ENCODE assay signal across 8 cellular contexts in genomic region chr7:5665106-5666025, GRCh38.
A peak's percentile ranks its signal among the peaks of the same experiment; 100 is the strongest.
DNase-seq lines count a peak whose midpoint lies in the region; ATAC-seq, FAIRE-seq and TF ChIP-seq lines count a peak whose summit lies in the region.

No MANE protein-coding gene starts in this region.

- no peak overlapping the region for H3K9ac ChIP-seq in HepG2 (ENCODE audit: insufficient read depth, low read depth, low read length)

- CTCF ChIA-PET in BJ (lab: Yijun Ruan, JAX): interaction anchor here (0.7 to 7.4 kb wide), 30 partner anchors 9 to 425 kb away, joined by 3 to 75 read pairs (median 4); no protein-coding TSS in a partner anchor
- CTCF ChIA-PET in HepG2 (lab: Yijun Ruan, JAX; ENCODE audit: low intra/inter-chr PET ratio, low total read pairs): interaction anchor here (1.3 to 1.6 kb wide), 2 partner anchors 107 to 171 kb away, joined by 3 to 11 read pairs; no protein-coding TSS in a partner anchor

- no peaks in the 10 kb centered on the region for H3K79me2 ChIP-seq in HepG2 (ENCODE audit: insufficient read depth, low read length)

- DNase-seq in BJ (ENCODE audit: low read depth): no peak
- peak; percentile 84 for DNase-seq in H7
- DNase-seq in NCI-H345 treated with DMSO at 0.1 percent for 48 hours (lab: John Stamatoyannopoulos, UW; ENCODE audit: unreplicated experiment): peak; percentile 66
- peak; percentile 45 for DNase-seq in activated CD4-positive, CD25-positive, alpha-beta regulatory T cell treated with anti-CD3 and anti-CD28 coated beads, Interleukin-2, amount 50 U/mL, for 16 hours (ENCODE audit: low read depth, low spot score)
- peak; percentile 87 for DNase-seq in choroid plexus epithelial cell (ENCODE audit: low read depth)
- DNase-seq in HepG2 (ENCODE audit: low spot score): peak; percentile 76
- peak; percentile 72 for DNase-seq in stimulated activated CD4-positive, alpha-beta T cell treated with anti-CD3 and anti-CD28 coated beads, Interleukin-4, amount 100 ng/mL, for 24 hours

- intact Hi-C loops in HepG2 (cut with micrococcal nuclease; ENCODE audit: unreplicated experiment): loop anchor here (5.0 kb wide), 1 partner anchor 168 kb away; no protein-coding TSS in a partner anchor

- TF ChIP-seq RAD21 in HepG2 (CRISPR knock-in tag; IDR thresholded peaks at IDR 0.05): peak; percentile 71

- no peak overlapping the region for H2AFZ ChIP-seq in HepG2 (ENCODE audit: low read length)

- no TSS peak for BruUV-seq in HepG2 (replicated peaks; lab: Mats Ljungman, UMichigan)

- H3K4me3 ChIP-seq in BJ (ENCODE audit: low read depth, low read length) (no peak overlapping the region), H7 (ENCODE audit: insufficient read depth, low read depth, low read length) (no peak overlapping the region), choroid plexus epithelial cell (ENCODE audit: low read depth, low read length) (no peak overlapping the region), HepG2 (replicated peaks in 1 of 3; ENCODE audit: insufficient read depth in 1 of 3, low read depth in 2 of 3, low read length in 3 of 3) (no peak overlapping the region)

- in situ Hi-C loops in HepG2 (cut with HindIII; ENCODE audit: extremely low pct_ligation_motif_present, low pct_unique_long_range_greater_than_20kb): loop anchor here (5.0 kb wide), 1 partner anchor 173 kb away; no protein-coding TSS in a partner anchor

- H3K27ac ChIP-seq in HepG2 (ENCODE audit: extremely low read length, insufficient read depth, low read length): no peak overlapping the region

- peaks cover 3% of the 10 kb centered on the region for H3K4me1 ChIP-seq in HepG2 (ENCODE audit: insufficient read depth, low read length)

- TF ChIP-seq CTCF in BJ (IDR thresholded peaks at IDR 0.05; ENCODE audit: insufficient read depth, low read depth, low read length) (peak; percentile 80), choroid plexus epithelial cell (conservative IDR thresholded peaks at IDR 0.05; ENCODE audit: low read depth, low read length) (peak; percentile 86), HepG2 (CRISPR knock-in tag; IDR thresholded peaks at IDR 0.05) (peak; percentile 84)

- H4K20me1 ChIP-seq in HepG2 (ENCODE audit: insufficient read depth, low read length): no peaks in the 10 kb centered on the region

- peak; percentile 92 for ATAC-seq in HepG2
- no peak for ATAC-seq in GM18907 (IDR thresholded peaks at IDR 0.05; ENCODE audit: unreplicated experiment)

- no peaks in the 10 kb centered on the region for H3K9me3 ChIP-seq in HepG2 (ENCODE audit: low read length)

- H3K27me3 ChIP-seq in BJ (ENCODE audit: control insufficient read depth, insufficient read depth, low read length) (no peaks in the 10 kb centered on the region), H7 (ENCODE audit: control insufficient read depth, insufficient read depth, low read length) (no peaks in the 10 kb centered on the region), HepG2 (ENCODE audit: control insufficient read depth in 1 of 2, insufficient read depth in 2 of 2, low read length in 2 of 2) (no peaks in the 10 kb centered on the region)

- TF ChIP-seq EP300 in HepG2 (IDR thresholded peaks at IDR 0.05; ENCODE audit: low read depth in 2 of 2, low read length in 2 of 2): no peak
- TF ChIP-seq EP300 in HepG2 (CRISPR knock-in tag; IDR thresholded peaks at IDR 0.05; ENCODE audit: borderline replicate concordance): no peak

- WGBS in HepG2 (ENCODE audit: low lambda C conversion rate): 81% methylated on average over 18 of the region's 18 CpGs

- no peak for TF ChIP-seq POLR2A in HepG2 (IDR thresholded peaks at IDR 0.05; ENCODE audit: insufficient read depth in 1 of 2, low read depth in 2 of 2, low read length in 2 of 2)

- peak; percentile 82 for FAIRE-seq in HepG2 (lab: Jason Lieb, UNC)

- H3K36me3 ChIP-seq in BJ (ENCODE audit: control insufficient read depth, insufficient read depth, low read length) (peaks cover 14% of the 10 kb centered on the region), H7 (replicated peaks; ENCODE audit: control insufficient read depth, insufficient read depth, low read length) (peaks cover 2% of the 10 kb centered on the region; the same call in 1 of the 2 replicates), HepG2 (replicated peaks in 1 of 2; ENCODE audit: control insufficient read depth in 1 of 2, insufficient read depth in 2 of 2, low read length in 2 of 2) (peaks cover 12 to 36% of the 10 kb centered on the region in 2 experiments; a peak in 4 of 5 replicates)

- no peak overlapping the region for H3K4me2 ChIP-seq in HepG2 (ENCODE audit: low read depth, low read length)

- POLR2A ChIA-PET in BJ (lab: Charles Lee): no interaction called here
- POLR2A ChIA-PET in HepG2 (lab: Yijun Ruan, JAX): interaction anchor here (1.0 to 1.3 kb wide), 3 partner anchors 101 to 171 kb away, joined by 3 to 6 read pairs (median 4); no protein-coding TSS in a partner anchor

TF ChIP-seq in HepG2, 621 proteins besides CTCF, POLR2A, EP300 and RAD21:
- no peak for TF ChIP-seq NCOA1 (CRISPR knock-in tag; IDR thresholded peaks at IDR 0.05)
- TF ChIP-seq STAG1 (CRISPR knock-in tag; IDR thresholded peaks at IDR 0.05): peak; percentile 90
- TF ChIP-seq SMC3 (IDR thresholded peaks at IDR 0.05; ENCODE audit: low read length): peak; percentile 81
- TF ChIP-seq TGIF2 (CRISPR knock-in tag; IDR thresholded peaks at IDR 0.05): no peak
- TF ChIP-seq, protein P1, sequence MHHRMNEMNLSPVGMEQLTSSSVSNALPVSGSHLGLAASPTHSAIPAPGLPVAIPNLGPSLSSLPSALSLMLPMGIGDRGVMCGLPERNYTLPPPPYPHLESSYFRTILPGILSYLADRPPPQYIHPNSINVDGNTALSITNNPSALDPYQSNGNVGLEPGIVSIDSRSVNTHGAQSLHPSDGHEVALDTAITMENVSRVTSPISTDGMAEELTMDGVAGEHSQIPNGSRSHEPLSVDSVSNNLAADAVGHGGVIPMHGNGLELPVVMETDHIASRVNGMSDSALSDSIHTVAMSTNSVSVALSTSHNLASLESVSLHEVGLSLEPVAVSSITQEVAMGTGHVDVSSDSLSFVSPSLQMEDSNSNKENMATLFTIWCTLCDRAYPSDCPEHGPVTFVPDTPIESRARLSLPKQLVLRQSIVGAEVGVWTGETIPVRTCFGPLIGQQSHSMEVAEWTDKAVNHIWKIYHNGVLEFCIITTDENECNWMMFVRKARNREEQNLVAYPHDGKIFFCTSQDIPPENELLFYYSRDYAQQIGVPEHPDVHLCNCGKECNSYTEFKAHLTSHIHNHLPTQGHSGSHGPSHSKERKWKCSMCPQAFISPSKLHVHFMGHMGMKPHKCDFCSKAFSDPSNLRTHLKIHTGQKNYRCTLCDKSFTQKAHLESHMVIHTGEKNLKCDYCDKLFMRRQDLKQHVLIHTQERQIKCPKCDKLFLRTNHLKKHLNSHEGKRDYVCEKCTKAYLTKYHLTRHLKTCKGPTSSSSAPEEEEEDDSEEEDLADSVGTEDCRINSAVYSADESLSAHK (CRISPR knock-in tag; IDR thresholded peaks at IDR 0.05; ENCODE audit: borderline replicate concordance): no peak
- TF ChIP-seq, protein P2, sequence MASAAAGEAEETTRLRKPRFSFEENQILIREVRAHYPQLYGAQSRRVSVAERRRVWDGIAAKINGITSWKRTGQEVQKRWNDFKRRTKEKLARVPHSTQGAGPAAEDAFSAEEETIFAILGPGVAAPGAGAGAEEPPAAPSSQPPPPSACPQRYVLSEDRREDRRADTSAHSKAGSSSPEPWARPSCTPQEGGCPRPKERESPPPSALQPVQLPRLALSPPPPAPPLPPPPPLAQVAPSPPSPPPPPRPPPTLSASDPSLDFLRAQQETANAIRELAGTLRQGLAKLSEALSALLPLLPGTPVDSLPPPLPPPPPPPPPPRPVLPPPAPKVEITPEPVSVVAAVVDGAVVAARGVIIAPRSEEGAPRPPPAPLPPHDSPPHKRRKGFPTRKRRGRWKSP (CRISPR knock-in tag; IDR thresholded peaks at IDR 0.05): no peak
- peak; percentile 45 for TF ChIP-seq SAP130 (CRISPR knock-in tag; IDR thresholded peaks at IDR 0.05; ENCODE audit: low read depth)
- TF ChIP-seq, protein P3, sequence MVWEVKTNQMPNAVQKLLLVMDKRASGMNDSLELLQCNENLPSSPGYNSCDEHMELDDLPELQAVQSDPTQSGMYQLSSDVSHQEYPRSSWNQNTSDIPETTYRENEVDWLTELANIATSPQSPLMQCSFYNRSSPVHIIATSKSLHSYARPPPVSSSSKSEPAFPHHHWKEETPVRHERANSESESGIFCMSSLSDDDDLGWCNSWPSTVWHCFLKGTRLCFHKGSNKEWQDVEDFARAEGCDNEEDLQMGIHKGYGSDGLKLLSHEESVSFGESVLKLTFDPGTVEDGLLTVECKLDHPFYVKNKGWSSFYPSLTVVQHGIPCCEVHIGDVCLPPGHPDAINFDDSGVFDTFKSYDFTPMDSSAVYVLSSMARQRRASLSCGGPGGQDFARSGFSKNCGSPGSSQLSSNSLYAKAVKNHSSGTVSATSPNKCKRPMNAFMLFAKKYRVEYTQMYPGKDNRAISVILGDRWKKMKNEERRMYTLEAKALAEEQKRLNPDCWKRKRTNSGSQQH (CRISPR knock-in tag; IDR thresholded peaks at IDR 0.05; ENCODE audit: low read depth): no peak
- TF ChIP-seq THAP11 (CRISPR knock-in tag; IDR thresholded peaks at IDR 0.05): peak; percentile 39; the same call in 1 of the 2 replicates
- TF ChIP-seq AGO1 (IDR thresholded peaks at IDR 0.05; ENCODE audit: low read depth, low read length, poor library complexity, severe bottlenecking): no peak
- TF ChIP-seq PAX8 (CRISPR knock-in tag; IDR thresholded peaks at IDR 0.05; ENCODE audit: borderline replicate concordance): no peak
